ENCODE assay signal across 19 cellular contexts in the genomic region with DNA sequence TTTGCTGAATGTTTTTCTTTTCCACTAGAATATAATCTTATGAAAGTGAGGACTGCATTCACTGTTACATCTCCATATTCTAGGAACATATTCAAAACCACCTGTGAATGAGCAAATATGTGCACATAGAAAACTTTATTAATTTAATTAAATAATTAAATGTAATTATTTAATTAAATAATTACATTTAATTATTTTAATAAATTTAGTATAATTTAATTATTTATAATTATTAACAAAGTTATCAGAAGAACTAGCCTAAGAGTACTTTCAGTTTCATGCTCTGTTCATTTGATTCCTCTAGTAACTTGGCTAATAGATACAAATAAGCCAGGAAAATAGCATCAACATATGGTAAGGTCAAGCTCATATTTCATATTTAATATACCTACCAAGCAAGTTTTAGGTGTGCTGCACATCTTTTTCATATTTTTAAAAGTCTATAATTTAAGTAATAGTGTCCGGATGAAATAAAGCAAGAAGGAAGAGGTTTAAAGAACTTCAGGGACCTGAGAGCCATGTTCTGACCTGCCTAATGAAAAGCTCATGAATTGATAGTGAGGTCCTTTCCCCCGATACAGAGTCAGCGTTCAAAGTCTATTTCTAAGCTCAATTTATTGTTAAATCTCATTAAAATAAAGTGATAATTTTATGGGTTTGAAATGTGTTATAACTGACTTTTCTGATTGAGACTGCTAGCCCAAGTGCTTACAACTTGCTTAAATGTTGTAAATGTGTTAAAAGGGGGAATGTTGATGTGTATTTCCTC.
"Had no signal": no experiment of that assay in that cellular context is flagged by ENCODE, and none has a peak within 500 bp of the region (broad histone marks: within the 10 kb centered on the region; RNA-seq: fewer than 3 reads in every experiment).

No MANE protein-coding gene starts in this region.

- ATAC-seq: activated CD8-positive, alpha-beta T cell treated with anti-CD3 and anti-CD28 coated beads for 36 hours; activated T-helper 17 cell treated with anti-CD3 and anti-CD28 coated beads, Interleukin-2, amount 50 U/mL, for 72 hours; left ventricle myocardium superior; naive thymus-derived CD4-positive, alpha-beta T cell had no signal

- H3K36me3 ChIP-seq: cardiac muscle cell, esophagus squamous epithelium, suprapubic skin, transverse colon, uterus had no signal

- H3K9me3 ChIP-seq: esophagus squamous epithelium, suprapubic skin, transverse colon, uterus had no signal

- H3K4me1 ChIP-seq: uterus had no signal

- H3K4me3 ChIP-seq: cardiac muscle cell, esophagus squamous epithelium, suprapubic skin, transverse colon, uterus had no signal

- DNase-seq: activated CD4-positive, alpha-beta T cell treated with anti-CD3 and anti-CD28 coated beads, Interleukin-2, amount 10 ng/mL, durations not matched to agents 24 days and 14 days; activated CD8-positive, alpha-beta T cell treated with anti-CD3 and anti-CD28 coated beads for 36 hours; activated naive CD4-positive, alpha-beta T cell treated with Interleukin-2 at 50 U/mL for 16 hours; activated naive CD8-positive, alpha-beta T cell treated with anti-CD3 and anti-CD28 coated beads, Interleukin-2, amount 10 ng/mL, durations not matched to agents 7 days and 5 days; activated T-cell treated with anti-CD3 and anti-CD28 coated beads, Interleukin-2, amount 50 U/mL, for 1 hour; amygdala; dermis blood vessel endothelial cell; effector memory CD4-positive, alpha-beta T cell; esophagus squamous epithelium; hypothalamus; left ventricle myocardium superior; naive thymus-derived CD4-positive, alpha-beta T cell; posterior cingulate gyrus; stimulated activated CD4-positive, alpha-beta T cell treated with anti-CD3 and anti-CD28 coated beads, Interleukin-2, amount 100 ng/mL, for 24 hours; transverse colon; uterus had no signal

- H3K27ac ChIP-seq: cardiac muscle cell, esophagus squamous epithelium, suprapubic skin, transverse colon had no signal

- H3K27me3 ChIP-seq: cardiac muscle cell, esophagus squamous epithelium, suprapubic skin, transverse colon, uterus had no signal
